ENCODE assay signal across 1 cellular context in the genomic region with DNA sequence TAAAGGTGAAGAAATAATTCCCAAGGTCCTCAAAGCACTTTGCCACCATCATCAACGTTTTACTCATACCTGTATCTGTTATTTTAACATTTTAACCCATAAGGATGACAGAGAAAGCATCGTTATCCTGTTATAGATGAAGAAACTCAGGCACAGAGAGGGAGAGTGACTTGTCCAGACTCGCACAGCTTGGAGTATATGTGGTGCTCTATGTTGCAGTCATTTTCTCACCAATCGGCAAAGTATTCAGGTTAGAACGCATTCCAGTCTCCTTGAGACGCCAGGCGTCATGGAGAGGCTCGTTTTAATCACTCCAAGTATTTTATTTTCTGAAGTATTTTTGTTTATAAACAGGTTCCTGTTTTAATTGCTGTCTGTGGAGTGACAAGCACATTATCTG.
TF ChIP-seq lines count a peak whose summit lies in the region.

No MANE protein-coding gene starts in this region.

TF ChIP-seq in SK-N-SH, 30 proteins besides CTCF, POLR2A, EP300 and RAD21:
- TF ChIP-seq RFX5 (IDR thresholded peaks at IDR 0.05; ENCODE audit: low read length) (no peak), FOXM1 (IDR thresholded peaks at IDR 0.05; ENCODE audit: low read depth) (no peak), SMC3 (IDR thresholded peaks at IDR 0.05; ENCODE audit: low read depth, low read length) (no peak), TAF1 (IDR thresholded peaks at IDR 0.05; ENCODE audit: borderline replicate concordance, low read depth, low read length) (no peak), YY1 (IDR thresholded peaks at IDR 0.05; ENCODE audit: low read depth) (no peak), RCOR1 (IDR thresholded peaks at IDR 0.05; ENCODE audit: low read length) (no peak), TEAD4 (IDR thresholded peaks at IDR 0.05; ENCODE audit: borderline replicate concordance, insufficient read depth) (no peak), NFIC (IDR thresholded peaks at IDR 0.05; ENCODE audit: borderline replicate concordance) (no peak), CHD2 (IDR thresholded peaks at IDR 0.05; ENCODE audit: low read length, partially characterized antibody) (no peak), EZH2phosphoT487 (IDR thresholded peaks at IDR 0.05; ENCODE audit: borderline replicate concordance, low read depth) (no peak), GABPA (IDR thresholded peaks at IDR 0.05; ENCODE audit: low read depth) (no peak), RXRA (IDR thresholded peaks at IDR 0.05; ENCODE audit: borderline replicate concordance, low read depth) (no peak), ELF1 (IDR thresholded peaks at IDR 0.05) (no peak)
- TF ChIP-seq, protein P1, sequence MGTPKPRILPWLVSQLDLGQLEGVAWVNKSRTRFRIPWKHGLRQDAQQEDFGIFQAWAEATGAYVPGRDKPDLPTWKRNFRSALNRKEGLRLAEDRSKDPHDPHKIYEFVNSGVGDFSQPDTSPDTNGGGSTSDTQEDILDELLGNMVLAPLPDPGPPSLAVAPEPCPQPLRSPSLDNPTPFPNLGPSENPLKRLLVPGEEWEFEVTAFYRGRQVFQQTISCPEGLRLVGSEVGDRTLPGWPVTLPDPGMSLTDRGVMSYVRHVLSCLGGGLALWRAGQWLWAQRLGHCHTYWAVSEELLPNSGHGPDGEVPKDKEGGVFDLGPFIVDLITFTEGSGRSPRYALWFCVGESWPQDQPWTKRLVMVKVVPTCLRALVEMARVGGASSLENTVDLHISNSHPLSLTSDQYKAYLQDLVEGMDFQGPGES (IDR thresholded peaks at IDR 0.05; ENCODE audit: low read depth, low read length), result no peak
- TF ChIP-seq, protein P2, sequence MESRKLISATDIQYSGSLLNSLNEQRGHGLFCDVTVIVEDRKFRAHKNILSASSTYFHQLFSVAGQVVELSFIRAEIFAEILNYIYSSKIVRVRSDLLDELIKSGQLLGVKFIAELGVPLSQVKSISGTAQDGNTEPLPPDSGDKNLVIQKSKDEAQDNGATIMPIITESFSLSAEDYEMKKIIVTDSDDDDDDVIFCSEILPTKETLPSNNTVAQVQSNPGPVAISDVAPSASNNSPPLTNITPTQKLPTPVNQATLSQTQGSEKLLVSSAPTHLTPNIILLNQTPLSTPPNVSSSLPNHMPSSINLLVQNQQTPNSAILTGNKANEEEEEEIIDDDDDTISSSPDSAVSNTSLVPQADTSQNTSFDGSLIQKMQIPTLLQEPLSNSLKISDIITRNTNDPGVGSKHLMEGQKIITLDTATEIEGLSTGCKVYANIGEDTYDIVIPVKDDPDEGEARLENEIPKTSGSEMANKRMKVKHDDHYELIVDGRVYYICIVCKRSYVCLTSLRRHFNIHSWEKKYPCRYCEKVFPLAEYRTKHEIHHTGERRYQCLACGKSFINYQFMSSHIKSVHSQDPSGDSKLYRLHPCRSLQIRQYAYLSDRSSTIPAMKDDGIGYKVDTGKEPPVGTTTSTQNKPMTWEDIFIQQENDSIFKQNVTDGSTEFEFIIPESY (IDR thresholded peaks at IDR 0.05; ENCODE audit: borderline replicate concordance, low read depth), result no peak
- TF ChIP-seq, protein P3, sequence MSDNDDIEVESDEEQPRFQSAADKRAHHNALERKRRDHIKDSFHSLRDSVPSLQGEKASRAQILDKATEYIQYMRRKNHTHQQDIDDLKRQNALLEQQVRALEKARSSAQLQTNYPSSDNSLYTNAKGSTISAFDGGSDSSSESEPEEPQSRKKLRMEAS (IDR thresholded peaks at IDR 0.05; ENCODE audit: low read depth), result no peak
- TF ChIP-seq, protein P4, sequence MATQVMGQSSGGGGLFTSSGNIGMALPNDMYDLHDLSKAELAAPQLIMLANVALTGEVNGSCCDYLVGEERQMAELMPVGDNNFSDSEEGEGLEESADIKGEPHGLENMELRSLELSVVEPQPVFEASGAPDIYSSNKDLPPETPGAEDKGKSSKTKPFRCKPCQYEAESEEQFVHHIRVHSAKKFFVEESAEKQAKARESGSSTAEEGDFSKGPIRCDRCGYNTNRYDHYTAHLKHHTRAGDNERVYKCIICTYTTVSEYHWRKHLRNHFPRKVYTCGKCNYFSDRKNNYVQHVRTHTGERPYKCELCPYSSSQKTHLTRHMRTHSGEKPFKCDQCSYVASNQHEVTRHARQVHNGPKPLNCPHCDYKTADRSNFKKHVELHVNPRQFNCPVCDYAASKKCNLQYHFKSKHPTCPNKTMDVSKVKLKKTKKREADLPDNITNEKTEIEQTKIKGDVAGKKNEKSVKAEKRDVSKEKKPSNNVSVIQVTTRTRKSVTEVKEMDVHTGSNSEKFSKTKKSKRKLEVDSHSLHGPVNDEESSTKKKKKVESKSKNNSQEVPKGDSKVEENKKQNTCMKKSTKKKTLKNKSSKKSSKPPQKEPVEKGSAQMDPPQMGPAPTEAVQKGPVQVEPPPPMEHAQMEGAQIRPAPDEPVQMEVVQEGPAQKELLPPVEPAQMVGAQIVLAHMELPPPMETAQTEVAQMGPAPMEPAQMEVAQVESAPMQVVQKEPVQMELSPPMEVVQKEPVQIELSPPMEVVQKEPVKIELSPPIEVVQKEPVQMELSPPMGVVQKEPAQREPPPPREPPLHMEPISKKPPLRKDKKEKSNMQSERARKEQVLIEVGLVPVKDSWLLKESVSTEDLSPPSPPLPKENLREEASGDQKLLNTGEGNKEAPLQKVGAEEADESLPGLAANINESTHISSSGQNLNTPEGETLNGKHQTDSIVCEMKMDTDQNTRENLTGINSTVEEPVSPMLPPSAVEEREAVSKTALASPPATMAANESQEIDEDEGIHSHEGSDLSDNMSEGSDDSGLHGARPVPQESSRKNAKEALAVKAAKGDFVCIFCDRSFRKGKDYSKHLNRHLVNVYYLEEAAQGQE (IDR thresholded peaks at IDR 0.05; ENCODE audit: low read depth, low read length), result no peak
- TF ChIP-seq, protein P5, sequence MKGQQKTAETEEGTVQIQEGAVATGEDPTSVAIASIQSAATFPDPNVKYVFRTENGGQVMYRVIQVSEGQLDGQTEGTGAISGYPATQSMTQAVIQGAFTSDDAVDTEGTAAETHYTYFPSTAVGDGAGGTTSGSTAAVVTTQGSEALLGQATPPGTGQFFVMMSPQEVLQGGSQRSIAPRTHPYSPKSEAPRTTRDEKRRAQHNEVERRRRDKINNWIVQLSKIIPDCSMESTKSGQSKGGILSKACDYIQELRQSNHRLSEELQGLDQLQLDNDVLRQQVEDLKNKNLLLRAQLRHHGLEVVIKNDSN (IDR thresholded peaks at IDR 0.05; ENCODE audit: borderline replicate concordance, low read depth), result no peak
- TF ChIP-seq, protein P6, sequence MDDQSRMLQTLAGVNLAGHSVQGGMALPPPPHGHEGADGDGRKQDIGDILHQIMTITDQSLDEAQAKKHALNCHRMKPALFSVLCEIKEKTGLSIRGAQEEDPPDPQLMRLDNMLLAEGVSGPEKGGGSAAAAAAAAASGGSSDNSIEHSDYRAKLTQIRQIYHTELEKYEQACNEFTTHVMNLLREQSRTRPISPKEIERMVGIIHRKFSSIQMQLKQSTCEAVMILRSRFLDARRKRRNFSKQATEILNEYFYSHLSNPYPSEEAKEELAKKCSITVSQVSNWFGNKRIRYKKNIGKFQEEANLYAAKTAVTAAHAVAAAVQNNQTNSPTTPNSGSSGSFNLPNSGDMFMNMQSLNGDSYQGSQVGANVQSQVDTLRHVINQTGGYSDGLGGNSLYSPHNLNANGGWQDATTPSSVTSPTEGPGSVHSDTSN (IDR thresholded peaks at IDR 0.05), result no peak
TF ChIP-seq in SK-N-SH: peak in this region for 0.
